Comparison of ENCODE assay signal across 1 cellular context in the genomic region with DNA sequence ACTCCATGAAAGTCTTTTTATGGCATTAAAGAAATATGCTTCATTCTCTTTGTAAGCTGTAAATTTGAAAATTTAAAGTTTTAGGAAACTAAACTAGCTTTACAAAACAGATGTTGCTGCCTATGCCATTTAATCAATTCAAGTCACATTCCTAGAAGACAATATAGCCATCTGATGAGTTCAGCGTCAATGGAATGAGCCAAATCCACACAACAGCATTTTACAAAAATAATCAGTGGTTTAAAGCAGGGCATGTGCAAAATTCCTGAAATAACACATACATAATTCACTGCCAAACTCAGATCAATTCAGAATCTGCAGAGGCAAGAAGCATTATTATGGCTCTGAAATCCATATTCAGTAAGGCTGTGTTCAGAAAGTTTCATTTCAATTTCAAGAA.
TF ChIP-seq lines count a peak whose summit lies in the region.

No MANE protein-coding gene starts in this region.

TF ChIP-seq in IMR-90, 13 proteins besides CTCF, POLR2A, EP300 and RAD21 (continued from another document):
- TF ChIP-seq FOS (IDR thresholded peaks at IDR 0.05; ENCODE audit: low read depth, low read length) = no peak
